10 cellular contexts compared by ENCODE assay signal in genomic region chr19:1018932-1019615, GRCh38. TPM values are rescaled to one million over a fixed set of nuclear protein-coding genes. Genes with fewer than 3 reads are reported as not detected.
A peak's percentile ranks its signal among the peaks of the same experiment; 100 is the strongest.
DNase-seq lines count a peak whose midpoint lies in the region; ATAC-seq and TF ChIP-seq lines count a peak whose summit lies in the region.
"Had no signal": no experiment of that assay in that cellular context is flagged by ENCODE, and none has a peak within 500 bp of the region (broad histone marks: within the 10 kb centered on the region; RNA-seq: fewer than 3 reads in every experiment).

No MANE protein-coding gene starts in this region.

- peaks cover 24 to 57% (median 43%) of the 10 kb centered on the region in 11 experiments for H3K36me3 ChIP-seq in BLaER1 treated with 17β-estradiol and CSF1 and Interleukin-3, amounts not matched to agents 10 nM and 100 nM
- H3K36me3 ChIP-seq in MG63: peaks cover 9% of the 10 kb centered on the region; the same call in 1 of the 2 replicates
- peaks cover 16% of the 10 kb centered on the region for H3K36me3 ChIP-seq in effector memory CD4-positive, alpha-beta T cell (ENCODE audit: control insufficient read depth, insufficient read depth, low read length)
- H3K36me3 ChIP-seq in neuron (ENCODE audit: insufficient read depth, low read length): peaks cover 10% of the 10 kb centered on the region

- peaks cover 64 to 67% (median 65%) of the 10 kb centered on the region in 11 experiments for H4K20me1 ChIP-seq in BLaER1 treated with 17β-estradiol and CSF1 and Interleukin-3, amounts not matched to agents 10 nM and 100 nM

- H3K27me3 ChIP-seq in BLaER1 treated with 17β-estradiol and CSF1 and Interleukin-3, amounts not matched to agents 10 nM and 100 nM: no peaks in the 10 kb centered on the region
- no peaks in the 10 kb centered on the region for H3K27me3 ChIP-seq in MG63
- no peaks in the 10 kb centered on the region for H3K27me3 ChIP-seq in effector memory CD4-positive, alpha-beta T cell (replicated peaks; ENCODE audit: control insufficient read depth, insufficient read depth, low read length, poor library complexity, severe bottlenecking)
- H3K27me3 ChIP-seq in neuron (ENCODE audit: insufficient read depth, low read length): no peaks in the 10 kb centered on the region

- no peaks in the 10 kb centered on the region for H3K9me3 ChIP-seq in BLaER1 treated with 17β-estradiol and CSF1 and Interleukin-3, amounts not matched to agents 10 nM and 100 nM (replicated peaks in 1 of 11)
- H3K9me3 ChIP-seq in MG63 (no peaks in the 10 kb centered on the region), neuron (ENCODE audit: low read length) (no peaks in the 10 kb centered on the region)
- H3K9me3 ChIP-seq in effector memory CD4-positive, alpha-beta T cell (ENCODE audit: control insufficient read depth, low read length): no peaks in the 10 kb centered on the region

- H3K27ac ChIP-seq in BLaER1 treated with 17β-estradiol and CSF1 and Interleukin-3, amounts not matched to agents 10 nM and 100 nM: peak overlapping the region in 7 of 11 experiments; percentile 94 to 99 (median 96); a peak in 11 of 22 replicates
- peak overlapping the region; percentile 48 for H3K27ac ChIP-seq in effector memory CD4-positive, alpha-beta T cell (ENCODE audit: insufficient read depth, low read length, poor library complexity, severe bottlenecking)

- H2AFZ ChIP-seq in neuron (ENCODE audit: low read depth, low read length): no peak overlapping the region

- ATAC-seq in HG02798 (IDR thresholded peaks at IDR 0.05; ENCODE audit: poor library complexity, unreplicated experiment): no peak

- H3K4me1 ChIP-seq in BLaER1 treated with 17β-estradiol and CSF1 and Interleukin-3, amounts not matched to agents 10 nM and 100 nM: peaks cover 37 to 49% (median 46%) of the 10 kb centered on the region in 10 experiments
- H3K4me1 ChIP-seq in effector memory CD4-positive, alpha-beta T cell (ENCODE audit: control insufficient read depth, insufficient read depth, low read length, poor library complexity, severe bottlenecking): peaks cover 41% of the 10 kb centered on the region
- peaks cover 43% of the 10 kb centered on the region for H3K4me1 ChIP-seq in neuron (ENCODE audit: insufficient read depth, low read length)

- no peak for TF ChIP-seq CTCF in GM20000 (IDR thresholded peaks at IDR 0.05; ENCODE audit: extremely low read depth, missing control alignments)

- DNase-seq in MG63 (no peak), DMS114 treated with DMSO at 0.1 percent for 48 hours (lab: John Stamatoyannopoulos, UW; ENCODE audit: unreplicated experiment) (no peak), GM20000 (ENCODE audit: low spot score) (no peak), NOMO-1 treated with DMSO at 0.1 percent for 48 hours (lab: John Stamatoyannopoulos, UW; ENCODE audit: unreplicated experiment) (no peak)
- no peak for DNase-seq in effector memory CD4-positive, alpha-beta T cell
- DNase-seq: MV-4-11 had no signal

- H3K4me3 ChIP-seq in BLaER1 treated with 17β-estradiol and CSF1 and Interleukin-3, amounts not matched to agents 10 nM and 100 nM: peak overlapping the region; percentile 86 to 100 (median 97)
- H3K4me3 ChIP-seq in MG63 (peak overlapping the region; percentile 67), neuron (ENCODE audit: low read length) (peak overlapping the region; percentile 74)
- peak overlapping the region; percentile 91 for H3K4me3 ChIP-seq in effector memory CD4-positive, alpha-beta T cell (ENCODE audit: insufficient read depth, low read depth, low read length, poor library complexity, severe bottlenecking)

- peak overlapping the region; percentile 95 to 100 (median 98) for H3K9ac ChIP-seq in BLaER1 treated with 17β-estradiol and CSF1 and Interleukin-3, amounts not matched to agents 10 nM and 100 nM

- H3K4me2 ChIP-seq in BLaER1 treated with 17β-estradiol and CSF1 and Interleukin-3, amounts not matched to agents 10 nM and 100 nM: peak overlapping the region; percentile 90 to 100 (median 99)

RNA-seq across cellular contexts. Expression of gene TMEM259, which starts 1.8 kb away (rescaled TPM):
- total RNA-seq in MG63 (2014; rRNA removed; shearing (Covaris generic); ENCODE audit: low replicate concordance): 40.3 and 75.8 TPM in 2 replicates

RNA-seq across cellular contexts. Expression of gene RNU6-2, which starts 2.2 kb away (rescaled TPM):
- not detected in 2 replicates for total RNA-seq in MG63 (2014; rRNA removed; shearing (Covaris generic); ENCODE audit: low replicate concordance)
- total RNA-seq: renal cortical epithelial cell had no signal

RNA-seq across cellular contexts. Expression of gene CNN2, which starts 7.3 kb away (rescaled TPM):
- 52.7 and 84.9 TPM in 2 replicates for total RNA-seq in MG63 (2014; rRNA removed; shearing (Covaris generic); ENCODE audit: low replicate concordance)

RNA-seq across cellular contexts. Expression of gene GRIN3B, which starts 18.9 kb away (rescaled TPM):
- not detected in 2 replicates for total RNA-seq in MG63 (2014; rRNA removed; shearing (Covaris generic); ENCODE audit: low replicate concordance)

RNA-seq across cellular contexts. Expression of gene ABCA7, which starts 20.8 kb away (rescaled TPM):
- 0.26 and 4.3 TPM in 2 replicates for total RNA-seq in MG63 (2014; rRNA removed; shearing (Covaris generic); ENCODE audit: low replicate concordance)
